Comparison of ENCODE assay signal across 8 cellular contexts in genomic region chr3:107525101-107525953, GRCh38. TPM values are rescaled to one million over a fixed set of nuclear protein-coding genes. Genes with fewer than 3 reads are reported as not detected.
A peak's percentile ranks its signal among the peaks of the same experiment; 100 is the strongest.
DNase-seq lines count a peak whose midpoint lies in the region; ATAC-seq and TF ChIP-seq lines count a peak whose summit lies in the region.

No MANE protein-coding gene starts in this region.

- peaks cover 1% of the 10 kb centered on the region for H3K27me3 Mint-ChIP-seq in IgD-negative memory B cell
- peaks cover 10% of the 10 kb centered on the region for H3K27me3 Mint-ChIP-seq in WTC11 (ENCODE audit: low read depth)

- POLR2A ChIA-PET in WTC11 (lab: Charles Lee) = interaction anchor here (1.7 kb wide), 1 partner anchor 94 kb away, joined by 5 read pairs; no protein-coding TSS in a partner anchor

- CTCF ChIA-PET in WTC11 (lab: Charles Lee) = interaction anchor here (1.0 to 2.1 kb wide), 4 partner anchors 11 to 95 kb away, joined by 3 to 10 read pairs (median 4); no protein-coding TSS in a partner anchor

- H3K9me3 Mint-ChIP-seq in IgD-negative memory B cell (no peaks in the 10 kb centered on the region), WTC11 (no peaks in the 10 kb centered on the region)

- peak overlapping the region; percentile 93 to 97 (median 94) for H3K4me3 Mint-ChIP-seq in IgD-negative memory B cell
- peak overlapping the region; percentile 94 for H3K4me3 Mint-ChIP-seq in WTC11

- TF ChIP-seq CTCF in WTC11 (IDR thresholded peaks at IDR 0.05) (no peak), choroid plexus epithelial cell (conservative IDR thresholded peaks at IDR 0.05; ENCODE audit: low read depth, low read length) (no peak)

- H3K27ac Mint-ChIP-seq in IgD-negative memory B cell (peak overlapping the region; percentile 41 to 96 (median 92)), WTC11 (peak overlapping the region; percentile 77)

- peak overlapping the region; percentile 70 for H3K4me3 ChIP-seq in choroid plexus epithelial cell (ENCODE audit: low read depth, low read length)

- ATAC-seq in WTC11 = no peak; the same call in 1 of the 2 replicates
- no peak for ATAC-seq in GM18907 (IDR thresholded peaks at IDR 0.05; ENCODE audit: unreplicated experiment)

- DNase-seq in Daoy (ENCODE audit: low read depth) = peak; percentile 65
- DNase-seq in WTC11 (ENCODE audit: low spot score) = peak; percentile 30
- peak; percentile 18 for DNase-seq in choroid plexus epithelial cell (ENCODE audit: low read depth)
- DNase-seq in kidney tubule cell (ENCODE audit: low spot score) = peak; percentile 58
- DNase-seq in stimulated activated CD4-positive, alpha-beta T cell treated with anti-CD3 and anti-CD28 coated beads, Interleukin-15, amount 100 ng/mL, for 1 hour (ENCODE audit: low read depth in 1 of 2, low spot score in 1 of 2) = peak; percentile 1 to 12
- DNase-seq in 8988T = no peak

- H3K4me1 Mint-ChIP-seq in IgD-negative memory B cell (peaks cover 23 to 40% (median 27%) of the 10 kb centered on the region in 3 donors), WTC11 (peaks cover 19% of the 10 kb centered on the region)

- no peaks in the 10 kb centered on the region for H3K36me3 Mint-ChIP-seq in IgD-negative memory B cell
- peaks cover 20% of the 10 kb centered on the region for H3K36me3 Mint-ChIP-seq in WTC11

TF ChIP-seq in WTC11, 78 proteins besides CTCF, POLR2A, EP300 and RAD21:
- TF ChIP-seq ETV6 (CRISPR knock-in tag; IDR thresholded peaks at IDR 0.05) = 0 out of 2 replicates have a peak, but pooled peaks have one; percentile 39
- TF ChIP-seq ZNF263 (CRISPR knock-in tag; IDR thresholded peaks at IDR 0.05; ENCODE audit: low read depth) = peak; percentile 76; the same call in 1 of the 2 replicates
- TF ChIP-seq SMAD3 (CRISPR knock-in tag; IDR thresholded peaks at IDR 0.05; ENCODE audit: borderline replicate concordance) = no peak
- TF ChIP-seq ZNF121 (CRISPR knock-in tag; IDR thresholded peaks at IDR 0.05) = 0 out of 2 replicates have a peak, but pooled peaks have one; percentile 14
TF ChIP-seq in WTC11: peak in this region for 3.

RNA-seq across cellular contexts. Expression of gene BBX, which starts 2.6 kb away (rescaled TPM):
- 38.7 and 52.3 TPM in 2 replicates for total RNA-seq in Daoy (2014; rRNA removed; shearing (Covaris generic))
- polyA plus RNA-seq in IgD-negative memory B cell = 112 TPM
- 45.0 to 52.0 TPM (median 49.3 TPM) in 3 replicates for total RNA-seq in WTC11 (2021)
